24 cellular contexts compared by ENCODE assay signal in the genomic region with DNA sequence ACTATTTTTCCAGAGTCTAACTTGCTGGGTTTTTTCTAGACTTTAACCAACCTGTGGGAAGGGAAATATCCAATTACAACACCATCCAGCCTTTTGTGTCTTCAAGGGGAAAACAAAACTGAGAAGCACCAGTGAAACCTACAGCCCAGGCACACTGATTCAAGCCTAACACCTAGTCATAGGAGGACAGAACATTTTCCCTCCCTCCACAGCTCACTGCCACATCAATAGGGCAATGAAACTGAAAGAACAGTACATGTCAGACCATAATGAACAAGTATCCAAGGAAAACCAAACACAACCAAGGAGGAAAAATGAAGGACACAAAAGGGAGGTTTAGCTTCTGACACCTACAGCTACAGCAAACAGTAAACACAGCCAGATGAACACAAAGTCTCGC. TPM values are rescaled to one million over a fixed set of nuclear protein-coding genes. Genes with fewer than 3 reads are reported as not detected.
"Had no signal": no experiment of that assay in that cellular context is flagged by ENCODE, and none has a peak within 500 bp of the region (broad histone marks: within the 10 kb centered on the region; RNA-seq: fewer than 3 reads in every experiment).

No MANE protein-coding gene starts in this region.

- H3K27ac Mint-ChIP-seq: activated T-helper 2 cell treated with anti-CD3 and anti-CD28 coated beads, Interferon-gamma antibody, Interleukin-2, Interleukin-4, amounts not matched to agents 10 μg/mL and 5 μg/mL and 100 μg/mL, durations not matched to agents 14 hours and 24 hours and 36 hours; dendritic cell treated with granulocyte-macrophage colony-stimulating factor and Interleukin-4, amounts not matched to agents 40 ng/mL and 50 ng/mL, for 4 days; mesothelial cell of epicardium; nephron progenitor cell had no signal

- FAIRE-seq: endothelial cell of umbilical vein, kidney, urothelium cell line had no signal

- H3K36me3 ChIP-seq: esophagus muscularis mucosa, gastroesophageal sphincter, heart left ventricle, sigmoid colon, tibial nerve had no signal

- H3K27me3 Mint-ChIP-seq: dendritic cell treated with granulocyte-macrophage colony-stimulating factor and Interleukin-4, amounts not matched to agents 40 ng/mL and 50 ng/mL, for 4 days had no signal

- H3K9me3 Mint-ChIP-seq: activated T-helper 2 cell treated with anti-CD3 and anti-CD28 coated beads, Interferon-gamma antibody, Interleukin-2, Interleukin-4, amounts not matched to agents 10 μg/mL and 5 μg/mL and 100 μg/mL, durations not matched to agents 14 hours and 24 hours and 36 hours; dendritic cell treated with granulocyte-macrophage colony-stimulating factor and Interleukin-4, amounts not matched to agents 40 ng/mL and 50 ng/mL, for 4 days had no signal

- H3K4me3 Mint-ChIP-seq: dendritic cell treated with granulocyte-macrophage colony-stimulating factor and Interleukin-4, amounts not matched to agents 40 ng/mL and 50 ng/mL, for 4 days; mesothelial cell of epicardium; nephron progenitor cell had no signal

- H3K27me3 ChIP-seq: esophagus muscularis mucosa, gastroesophageal sphincter, heart left ventricle, sigmoid colon, tibial nerve had no signal

- DNase-seq: activated CD4-positive, alpha-beta T cell treated with anti-CD3 and anti-CD28 coated beads, Interleukin-2, amount 50 U/mL, for 4 hours; activated CD8-positive, alpha-beta memory T cell treated with anti-CD3 and anti-CD28 coated beads, Interleukin-2, amount 50 U/mL, for 4 hours; activated naive CD4-positive, alpha-beta T cell treated with Interleukin-2 at 50 U/mL for 16 hours; effector CD8-positive, alpha-beta T cell; heart left ventricle; kidney; nephron progenitor cell; nucleus accumbens; posterior cingulate gyrus; sigmoid colon; stimulated activated naive CD4-positive, alpha-beta T cell; T-helper 1 cell had no signal

- ATAC-seq: gastroesophageal sphincter, heart left ventricle, left lobe of liver had no signal

- H3K36me3 Mint-ChIP-seq: mesothelial cell of epicardium had no signal

- H3K4me1 ChIP-seq: esophagus muscularis mucosa, gastroesophageal sphincter, heart left ventricle, sigmoid colon, tibial nerve had no signal

- H3K27ac ChIP-seq: esophagus muscularis mucosa, gastroesophageal sphincter, heart left ventricle, sigmoid colon, tibial nerve had no signal

- H3K4me3 ChIP-seq: esophagus muscularis mucosa, gastroesophageal sphincter, heart left ventricle, sigmoid colon, tibial nerve had no signal

- H3K9me3 ChIP-seq: esophagus muscularis mucosa, gastroesophageal sphincter, heart left ventricle, sigmoid colon, tibial nerve had no signal

- H3K4me1 Mint-ChIP-seq: mesothelial cell of epicardium had no signal

RNA-seq across cellular contexts. Expression of a gene that starts 17.6 kb away (rescaled TPM):
- total RNA-seq: activated T-helper 2 cell treated with anti-CD3 and anti-CD28 coated beads, Interferon-gamma antibody, Interleukin-2, Interleukin-4, amounts not matched to agents 10 μg/mL and 5 μg/mL and 100 μg/mL, durations not matched to agents 14 hours and 24 hours and 36 hours; cerebellum; endothelial cell of umbilical vein; esophagus muscularis mucosa; gastroesophageal sphincter; heart left ventricle; kidney; left lobe of liver; lung microvascular endothelial cell; mesothelial cell of epicardium; renal cortical epithelial cell; sigmoid colon; tibial nerve had no signal
- polyA plus RNA-seq: endothelial cell of umbilical vein, heart left ventricle, sigmoid colon had no signal

RNA-seq across cellular contexts. Expression of a gene that starts 30.8 kb away (rescaled TPM):
- total RNA-seq: activated T-helper 2 cell treated with anti-CD3 and anti-CD28 coated beads, Interferon-gamma antibody, Interleukin-2, Interleukin-4, amounts not matched to agents 10 μg/mL and 5 μg/mL and 100 μg/mL, durations not matched to agents 14 hours and 24 hours and 36 hours; cerebellum; endothelial cell of umbilical vein; esophagus muscularis mucosa; gastroesophageal sphincter; kidney; left lobe of liver; lung microvascular endothelial cell; mesothelial cell of epicardium; renal cortical epithelial cell; sigmoid colon; tibial nerve had no signal
- polyA plus RNA-seq: endothelial cell of umbilical vein, sigmoid colon had no signal
